Comparison of ENCODE assay signal across 14 cellular contexts in the genomic region with DNA sequence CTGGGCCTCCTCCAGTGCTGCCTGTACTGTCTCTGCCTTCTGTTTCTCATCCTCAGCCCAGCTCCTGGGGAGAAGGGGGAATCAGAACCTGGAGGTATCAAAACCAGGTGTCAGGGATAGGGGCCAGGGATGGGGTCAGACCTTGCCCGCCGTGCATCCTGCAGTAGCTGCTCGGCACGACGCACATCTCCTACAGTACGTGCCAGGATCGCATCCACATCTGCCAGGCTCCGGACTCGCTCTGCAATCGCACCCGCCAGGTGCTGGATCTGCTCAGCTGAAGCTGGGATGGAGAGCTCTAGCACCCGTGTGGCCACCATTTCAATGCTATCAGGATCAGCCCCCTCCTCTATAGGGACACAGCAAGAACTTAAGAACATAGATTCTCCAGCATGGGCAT. TPM values are rescaled to one million over a fixed set of nuclear protein-coding genes. Genes with fewer than 3 reads are reported as not detected.
DNase-seq lines count a peak whose midpoint lies in the region; ATAC-seq and TF ChIP-seq lines count a peak whose summit lies in the region.
"Had no signal": no experiment of that assay in that cellular context is flagged by ENCODE, and none has a peak within 500 bp of the region (broad histone marks: within the 10 kb centered on the region; RNA-seq: fewer than 3 reads in every experiment).

No MANE protein-coding gene starts in this region.

- H3K9me3 ChIP-seq in mesenchymal stem cell (ENCODE audit: control insufficient read depth, low read length), result no peaks in the 10 kb centered on the region
- no peaks in the 10 kb centered on the region for H3K9me3 ChIP-seq in colonic mucosa
- H3K9me3 ChIP-seq in PC-3 (ENCODE audit: low read length), result no peaks in the 10 kb centered on the region
- H3K9me3 ChIP-seq: tibial artery had no signal

- H3K79me1 ChIP-seq in mesenchymal stem cell (replicated peaks; ENCODE audit: low read length, poor library complexity, severe bottlenecking), result peaks cover 40% of the 10 kb centered on the region

- H3K4me1 Mint-ChIP-seq in activated naive CD4-positive, alpha-beta T cell treated with anti-CD3 and anti-CD28 coated beads, Interleukin-2, amount 50 U/mL, for 24 hours, result peaks cover 23% of the 10 kb centered on the region
- peaks cover 10% of the 10 kb centered on the region for H3K4me1 Mint-ChIP-seq in activated T-helper 1 cell treated with anti-CD3 and anti-CD28 coated beads, Interleukin-12 subunit alpha, Interleukin-12 subunit beta, Interleukin-2, Interleukin-4 antibody, amounts not matched to agents 30 ng/mL and 10 ng/mL and 1 ng/mL, durations not matched to agents 14 hours and 24 hours and 36 hours (ENCODE audit: low read depth)
- H3K4me1 Mint-ChIP-seq in type B pancreatic cell (ENCODE audit: unreplicated experiment), result peaks cover 3% of the 10 kb centered on the region

- H2AK5ac ChIP-seq in mesenchymal stem cell (ENCODE audit: low read length, severe bottlenecking), result no peak overlapping the region

- H3K4me1 ChIP-seq in mesenchymal stem cell (ENCODE audit: control insufficient read depth, insufficient read depth, low read depth, low read length) (peaks cover 14% of the 10 kb centered on the region), colonic mucosa (peaks cover 10% of the 10 kb centered on the region), PC-3 (ENCODE audit: insufficient read depth, low read length) (peaks cover 15% of the 10 kb centered on the region)

- H3K36me3 ChIP-seq in mesenchymal stem cell (ENCODE audit: control insufficient read depth in 1 of 2, insufficient read depth in 2 of 2, low read depth in 1 of 2, low read length in 2 of 2), result peaks cover 78 to 83% of the 10 kb centered on the region in 2 experiments
- H3K36me3 ChIP-seq in colonic mucosa, result peaks cover 9% of the 10 kb centered on the region
- H3K36me3 ChIP-seq in PC-3 (ENCODE audit: low read depth, low read length), result peaks cover 21% of the 10 kb centered on the region

- H2BK12ac ChIP-seq in mesenchymal stem cell (ENCODE audit: low read length in 2 of 2), result no peak overlapping the region

- TF ChIP-seq CTCF in type B pancreatic cell (conservative IDR thresholded peaks at IDR 0.05) (no peak), colonic mucosa (IDR thresholded peaks at IDR 0.05) (no peak), PC-3 (conservative IDR thresholded peaks at IDR 0.05; ENCODE audit: low read depth, low read length) (no peak)

- WGBS in mesenchymal stem cell, result 98% methylated on average over 11 of the region's 12 CpGs

- H3F3A ChIP-seq in PC-3 (ENCODE audit: low read length, unreplicated experiment), result peaks cover 7% of the 10 kb centered on the region

- H3K9ac ChIP-seq in mesenchymal stem cell (ENCODE audit: low read length) (no peak overlapping the region), colonic mucosa (ENCODE audit: low read depth in 2 of 2, low read length in 2 of 2) (no peak overlapping the region), PC-3 (ENCODE audit: low read length) (no peak overlapping the region)

- H3K9me3 Mint-ChIP-seq in activated naive CD4-positive, alpha-beta T cell treated with anti-CD3 and anti-CD28 coated beads, Interleukin-2, amount 50 U/mL, for 24 hours, result no peaks in the 10 kb centered on the region
- H3K9me3 Mint-ChIP-seq in activated T-helper 1 cell treated with anti-CD3 and anti-CD28 coated beads, Interleukin-12 subunit alpha, Interleukin-12 subunit beta, Interleukin-2, Interleukin-4 antibody, amounts not matched to agents 30 ng/mL and 10 ng/mL and 1 ng/mL, durations not matched to agents 14 hours and 24 hours and 36 hours, result no peaks in the 10 kb centered on the region
- no peaks in the 10 kb centered on the region for H3K9me3 Mint-ChIP-seq in type B pancreatic cell

- no peak overlapping the region for H3K4me3 ChIP-seq in mesenchymal stem cell (ENCODE audit: insufficient read depth in 1 of 2, low read depth in 1 of 2, low read length in 2 of 2)
- no peak overlapping the region for H3K4me3 ChIP-seq in colonic mucosa
- no peak overlapping the region for H3K4me3 ChIP-seq in PC-3 (ENCODE audit: low read length)
- H3K4me3 ChIP-seq: tibial artery had no signal

- no peak overlapping the region for H2BK15ac ChIP-seq in mesenchymal stem cell (ENCODE audit: low read depth, poor library complexity, severe bottlenecking)

- H4K91ac ChIP-seq in mesenchymal stem cell (ENCODE audit: low read length), result peak overlapping the region; percentile 45

- POLR2A ChIA-PET in PC-3 (lab: Charles Lee; ENCODE audit: unreplicated experiment), result no interaction called here

- peaks cover 2% of the 10 kb centered on the region for H3K36me3 Mint-ChIP-seq in activated naive CD4-positive, alpha-beta T cell treated with anti-CD3 and anti-CD28 coated beads, Interleukin-2, amount 50 U/mL, for 24 hours
- peaks cover 9% of the 10 kb centered on the region for H3K36me3 Mint-ChIP-seq in activated T-helper 1 cell treated with anti-CD3 and anti-CD28 coated beads, Interleukin-12 subunit alpha, Interleukin-12 subunit beta, Interleukin-2, Interleukin-4 antibody, amounts not matched to agents 30 ng/mL and 10 ng/mL and 1 ng/mL, durations not matched to agents 14 hours and 24 hours and 36 hours (ENCODE audit: low read depth)
- no peaks in the 10 kb centered on the region for H3K36me3 Mint-ChIP-seq in type B pancreatic cell

- no peak overlapping the region for H3K23ac ChIP-seq in mesenchymal stem cell (ENCODE audit: low read length in 2 of 2)

- H2AFZ ChIP-seq in mesenchymal stem cell (ENCODE audit: low read depth, low read length) (no peak overlapping the region), PC-3 (ENCODE audit: low read length) (no peak overlapping the region)

- H4K8ac ChIP-seq in mesenchymal stem cell (ENCODE audit: low read length), result no peak overlapping the region

- no peak overlapping the region for H3K4ac ChIP-seq in mesenchymal stem cell (ENCODE audit: low read depth in 1 of 2, low read length in 2 of 2)

- H3K27me3 ChIP-seq in mesenchymal stem cell (ENCODE audit: control insufficient read depth in 1 of 2, insufficient read depth in 1 of 2, low read length in 2 of 2) (no peaks in the 10 kb centered on the region), colonic mucosa (no peaks in the 10 kb centered on the region), PC-3 (ENCODE audit: low read length) (no peaks in the 10 kb centered on the region)
- H3K27me3 ChIP-seq: tibial artery had no signal

- peak overlapping the region; percentile 70 for H3K27ac Mint-ChIP-seq in activated naive CD4-positive, alpha-beta T cell treated with anti-CD3 and anti-CD28 coated beads, Interleukin-2, amount 50 U/mL, for 24 hours
- H3K27ac Mint-ChIP-seq in activated T-helper 1 cell treated with anti-CD3 and anti-CD28 coated beads, Interleukin-12 subunit alpha, Interleukin-12 subunit beta, Interleukin-2, Interleukin-4 antibody, amounts not matched to agents 30 ng/mL and 10 ng/mL and 1 ng/mL, durations not matched to agents 14 hours and 24 hours and 36 hours, result peak overlapping the region; percentile 82
- peak overlapping the region; percentile 81 for H3K27ac Mint-ChIP-seq in type B pancreatic cell

- no peak for DNase-seq in activated naive CD4-positive, alpha-beta T cell treated with Interleukin-2 at 50 U/mL for 16 hours
- no peak for DNase-seq in activated T-helper 1 cell treated with anti-CD3 and anti-CD28 coated beads, Interleukin-12 subunit alpha, Interleukin-12 subunit beta, Interleukin-2, Interleukin-4 antibody, amounts not matched to agents 30 ng/mL and 10 ng/mL and 1 ng/mL, durations not matched to agents 14 hours and 24 hours and 36 hours (ENCODE audit: low spot score)
- DNase-seq in mesenchymal stem cell (no peak), type B pancreatic cell (ENCODE audit: extremely low spot score, unreplicated experiment) (no peak), NCI-H510A (lab: John Stamatoyannopoulos, UW) (no peak), colonic mucosa (no peak), PC-3 (no peak)
- DNase-seq: effector CD8-positive, alpha-beta T cell; foreskin fibroblast; NCI-H1930; NCI-H748 treated with DMSO at 0.1 percent for 48 hours; SHP77 treated with DMSO at 0.1 percent for 48 hours; tibial artery had no signal

- no TSS peak for BruUV-seq in PC-3 (replicated peaks; lab: Mats Ljungman, UMichigan)

- peak overlapping the region; percentile 92 for H3K4me3 Mint-ChIP-seq in activated naive CD4-positive, alpha-beta T cell treated with anti-CD3 and anti-CD28 coated beads, Interleukin-2, amount 50 U/mL, for 24 hours
- peak overlapping the region; percentile 59 for H3K4me3 Mint-ChIP-seq in activated T-helper 1 cell treated with anti-CD3 and anti-CD28 coated beads, Interleukin-12 subunit alpha, Interleukin-12 subunit beta, Interleukin-2, Interleukin-4 antibody, amounts not matched to agents 30 ng/mL and 10 ng/mL and 1 ng/mL, durations not matched to agents 14 hours and 24 hours and 36 hours
- peak overlapping the region; percentile 61 for H3K4me3 Mint-ChIP-seq in type B pancreatic cell

- no peaks in the 10 kb centered on the region for H4K20me1 ChIP-seq in PC-3 (ENCODE audit: low read length)

- H2BK120ac ChIP-seq in mesenchymal stem cell (ENCODE audit: low read depth, low read length), result no peak overlapping the region

- CTCF ChIA-PET in PC-3 (lab: Charles Lee), result interaction anchor here (0.5 kb wide), 1 partner anchor 49 kb away, joined by 3 read pairs; the partner anchor contains the start of gene KLHDC8B

- H3K14ac ChIP-seq in mesenchymal stem cell (ENCODE audit: low read length in 2 of 2), result no peak overlapping the region

- H3K9me2 ChIP-seq in PC-3 (replicated peaks; ENCODE audit: low read length), result no peaks in the 10 kb centered on the region

- H3K27ac ChIP-seq in mesenchymal stem cell (ENCODE audit: low read length, poor library complexity, severe bottlenecking) (no peak overlapping the region), colonic mucosa (no peak overlapping the region), PC-3 (ENCODE audit: low read length) (no peak overlapping the region)

- no peak for ATAC-seq in PC-3

- no peak overlapping the region for H2BK5ac ChIP-seq in mesenchymal stem cell (ENCODE audit: low read depth, low read length, poor library complexity, severe bottlenecking)

- H3K27me3 Mint-ChIP-seq in activated naive CD4-positive, alpha-beta T cell treated with anti-CD3 and anti-CD28 coated beads, Interleukin-2, amount 50 U/mL, for 24 hours, result no peaks in the 10 kb centered on the region
- H3K27me3 Mint-ChIP-seq in activated T-helper 1 cell treated with anti-CD3 and anti-CD28 coated beads, Interleukin-12 subunit alpha, Interleukin-12 subunit beta, Interleukin-2, Interleukin-4 antibody, amounts not matched to agents 30 ng/mL and 10 ng/mL and 1 ng/mL, durations not matched to agents 14 hours and 24 hours and 36 hours (ENCODE audit: insufficient read depth), result peaks cover 1% of the 10 kb centered on the region
- no peaks in the 10 kb centered on the region for H3K27me3 Mint-ChIP-seq in type B pancreatic cell

- H3K18ac ChIP-seq in mesenchymal stem cell (ENCODE audit: low read depth in 1 of 2, low read length in 2 of 2), result no peak overlapping the region

- H3K4me2 ChIP-seq in mesenchymal stem cell (ENCODE audit: low read length, poor library complexity, severe bottlenecking) (no peak overlapping the region), PC-3 (ENCODE audit: low read length) (no peak overlapping the region)

- peaks cover 20% of the 10 kb centered on the region for H3K79me2 ChIP-seq in PC-3 (ENCODE audit: low read length)

- intact Hi-C loops in activated T-helper 1 cell treated with anti-CD3 and anti-CD28 coated beads, Interleukin-12 subunit alpha, Interleukin-12 subunit beta, Interleukin-2, Interleukin-4 antibody, amounts not matched to agents 30 ng/mL and 10 ng/mL and 1 ng/mL, durations not matched to agents 14 hours and 24 hours and 36 hours (cut with micrococcal nuclease), result loop anchor here (10.0 kb wide), 1 partner anchor 663 kb away; the partner anchor contains the start of gene IP6K1
- intact Hi-C loops in colonic mucosa (cut with DNase I) (no loop called here), PC-3 (cut with micrococcal nuclease) (no loop called here)

RNA-seq across cellular contexts. Expression of gene USP19, which starts 1.4 kb away (rescaled TPM):
- 57.7 and 59.7 TPM in 2 replicates for total RNA-seq in activated T-helper 1 cell treated with anti-CD3 and anti-CD28 coated beads, Interleukin-12 subunit alpha, Interleukin-12 subunit beta, Interleukin-2, Interleukin-4 antibody, amounts not matched to agents 30 ng/mL and 10 ng/mL and 1 ng/mL, durations not matched to agents 14 hours and 24 hours and 36 hours
- polyA plus RNA-seq in mesenchymal stem cell (2013, experiment 1 of 2), result 14.9 TPM
- 14.3 TPM for polyA plus RNA-seq in mesenchymal stem cell (2013, experiment 2 of 2)
- total RNA-seq in type B pancreatic cell (ENCODE audit: low replicate concordance), result 83.0 and 86.4 TPM in 2 replicates
- 10 to 100 TPM; 59.1 to 81.0 TPM for total RNA-seq in colonic mucosa
- 84.4 and 86.7 TPM in 2 replicates for total RNA-seq in PC-3 (2014; rRNA removed)

RNA-seq across cellular contexts. Expression of gene LAMB2, which starts 10.8 kb away (rescaled TPM):
- not detected in 2 replicates for total RNA-seq in activated T-helper 1 cell treated with anti-CD3 and anti-CD28 coated beads, Interleukin-12 subunit alpha, Interleukin-12 subunit beta, Interleukin-2, Interleukin-4 antibody, amounts not matched to agents 30 ng/mL and 10 ng/mL and 1 ng/mL, durations not matched to agents 14 hours and 24 hours and 36 hours
- 406 TPM for polyA plus RNA-seq in mesenchymal stem cell (2013, experiment 1 of 2)
- polyA plus RNA-seq in mesenchymal stem cell (2013, experiment 2 of 2), result 386 TPM
- total RNA-seq in type B pancreatic cell (ENCODE audit: low replicate concordance), result 277 and 316 TPM in 2 replicates
- 100 to 1,000 TPM in 1 of 2 donors, 10 to 100 TPM in 1; 83.5 to 112 TPM for total RNA-seq in colonic mucosa
- total RNA-seq in PC-3 (2014; rRNA removed), result 240 and 365 TPM in 2 replicates

RNA-seq across cellular contexts. Expression of gene QARS1, which starts 17.5 kb away (rescaled TPM):
- total RNA-seq in activated T-helper 1 cell treated with anti-CD3 and anti-CD28 coated beads, Interleukin-12 subunit alpha, Interleukin-12 subunit beta, Interleukin-2, Interleukin-4 antibody, amounts not matched to agents 30 ng/mL and 10 ng/mL and 1 ng/mL, durations not matched to agents 14 hours and 24 hours and 36 hours, result 185 and 200 TPM in 2 replicates
- 324 TPM for polyA plus RNA-seq in mesenchymal stem cell (2013, experiment 1 of 2)
- 328 TPM for polyA plus RNA-seq in mesenchymal stem cell (2013, experiment 2 of 2)
- total RNA-seq in type B pancreatic cell (ENCODE audit: low replicate concordance) (408 and 480 TPM in 2 replicates), colonic mucosa (100 to 1,000 TPM; 371 to 374 TPM), PC-3 (2014; rRNA removed) (310 and 316 TPM in 2 replicates)

RNA-seq across cellular contexts. Expression of gene QRICH1, which starts 28.2 kb away (rescaled TPM):
- total RNA-seq in activated T-helper 1 cell treated with anti-CD3 and anti-CD28 coated beads, Interleukin-12 subunit alpha, Interleukin-12 subunit beta, Interleukin-2, Interleukin-4 antibody, amounts not matched to agents 30 ng/mL and 10 ng/mL and 1 ng/mL, durations not matched to agents 14 hours and 24 hours and 36 hours, result 147 and 150 TPM in 2 replicates
- polyA plus RNA-seq in mesenchymal stem cell (2013, experiment 1 of 2), result 73.2 TPM
- polyA plus RNA-seq in mesenchymal stem cell (2013, experiment 2 of 2), result 71.8 TPM
- total RNA-seq in type B pancreatic cell (ENCODE audit: low replicate concordance) (115 and 123 TPM in 2 replicates), colonic mucosa (10 to 100 TPM; 59.8 to 76.0 TPM), PC-3 (2014; rRNA removed) (90.2 and 124 TPM in 2 replicates)

RNA-seq across cellular contexts. Expression of gene CCDC71, which starts 44.1 kb away (rescaled TPM):
- total RNA-seq in activated T-helper 1 cell treated with anti-CD3 and anti-CD28 coated beads, Interleukin-12 subunit alpha, Interleukin-12 subunit beta, Interleukin-2, Interleukin-4 antibody, amounts not matched to agents 30 ng/mL and 10 ng/mL and 1 ng/mL, durations not matched to agents 14 hours and 24 hours and 36 hours, result 27.6 and 29.1 TPM in 2 replicates
- 16.8 TPM for polyA plus RNA-seq in mesenchymal stem cell (2013, experiment 1 of 2)
- 17.0 TPM for polyA plus RNA-seq in mesenchymal stem cell (2013, experiment 2 of 2)
- 27.4 and 28.5 TPM in 2 replicates for total RNA-seq in type B pancreatic cell (ENCODE audit: low replicate concordance)
- 10 to 100 TPM; 17.8 to 22.6 TPM for total RNA-seq in colonic mucosa
- total RNA-seq in PC-3 (2014; rRNA removed), result 19.4 and 27.7 TPM in 2 replicates

Comparison
In these comparisons a context has a peak if more than half of its experiments do, and no peak if none do; other contexts are left out.
1. RNA of gene LAMB2, which starts 10.8 kb away (total RNA-seq): 277 to 316 TPM in type B pancreatic cell, 240 to 365 TPM in PC-3 and 83.5 to 112 TPM in colonic mucosa; not detected in activated T-helper 1 cell treated with anti-CD3 and anti-CD28 coated beads, Interleukin-12 subunit alpha, Interleukin-12 subunit beta, Interleukin-2, Interleukin-4 antibody, amounts not matched to agents 30 ng/mL and 10 ng/mL and 1 ng/mL, durations not matched to agents 14 hours and 24 hours and 36 hours; every median in the first group is over 10 times any median in the second.
2. Peak in every context shown above with its lines, with median percentiles within 50 percentile points of each other: H3K27ac Mint-ChIP-seq and H3K4me3 Mint-ChIP-seq.